Comparison of ENCODE assay signal across 15 cellular contexts in the genomic region with DNA sequence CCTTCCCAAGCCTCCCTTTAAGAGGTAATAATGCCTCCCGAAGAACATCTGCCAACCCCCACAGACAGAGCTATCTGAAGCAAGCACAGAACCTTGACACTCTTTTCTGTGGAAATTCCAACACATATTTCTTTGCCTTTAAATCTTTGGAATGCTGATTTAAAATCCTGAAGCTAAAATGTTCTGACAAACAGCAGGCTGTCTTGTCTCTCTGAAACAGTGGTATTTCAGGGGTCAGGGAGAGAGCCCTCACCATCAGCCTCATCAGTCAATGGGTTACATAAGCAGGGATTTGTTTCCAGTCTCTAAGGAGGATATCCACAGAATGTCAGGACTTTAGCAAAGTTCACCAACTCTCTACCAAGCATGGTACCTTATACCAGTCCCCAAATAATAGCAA. TPM values are rescaled to one million over a fixed set of nuclear protein-coding genes. Genes with fewer than 3 reads are reported as not detected.
DNase-seq lines count a peak whose midpoint lies in the region; FAIRE-seq and TF ChIP-seq lines count a peak whose summit lies in the region.
"Had no signal": no experiment of that assay in that cellular context is flagged by ENCODE, and none has a peak within 500 bp of the region (broad histone marks: within the 10 kb centered on the region; RNA-seq: fewer than 3 reads in every experiment).

No MANE protein-coding gene starts in this region.

- H3K4ac ChIP-seq in mesenchymal stem cell (ENCODE audit: low read depth in 1 of 2, low read length in 2 of 2) = no peak overlapping the region
- H3K4ac ChIP-seq in trophoblast cell (ENCODE audit: low read depth, low read length) = no peak overlapping the region

- WGBS in mesenchymal stem cell = 89% methylated on average over 1 of the region's 1 CpG
- WGBS in trophoblast cell (ENCODE audit: extremely low coverage, insufficient coverage, insufficient read length) = no CpG with 5 or more reads among the region's 1 CpG

- TF ChIP-seq CTCF in bronchial epithelial cell (IDR thresholded peaks at IDR 0.05; ENCODE audit: insufficient read depth, low read length, severe bottlenecking) = no peak

- H3K4me3 ChIP-seq in bronchial epithelial cell (ENCODE audit: low read depth, low read length) = no peak overlapping the region
- no peak overlapping the region for H3K4me3 ChIP-seq in mesenchymal stem cell (ENCODE audit: insufficient read depth in 1 of 2, low read depth in 1 of 2, low read length in 2 of 2)
- H3K4me3 ChIP-seq in trophoblast cell (ENCODE audit: low read depth, low read length) = no peak overlapping the region
- H3K4me3 ChIP-seq: BLaER1 had no signal

- no peak overlapping the region for H3K4me2 ChIP-seq in mesenchymal stem cell (ENCODE audit: low read length, poor library complexity, severe bottlenecking)
- H3K4me2 ChIP-seq in trophoblast cell (ENCODE audit: low read length) = peak overlapping the region; percentile 28
- H3K4me2 ChIP-seq: BLaER1 had no signal

- H3K4me1 ChIP-seq in mesenchymal stem cell (ENCODE audit: control insufficient read depth, insufficient read depth, low read depth, low read length) = no peaks in the 10 kb centered on the region
- peaks cover 8 to 16% of the 10 kb centered on the region in 2 experiments for H3K4me1 ChIP-seq in trophoblast cell (ENCODE audit: control insufficient read depth in 1 of 2, insufficient read depth in 2 of 2, low read length in 2 of 2)

- H3K14ac ChIP-seq in mesenchymal stem cell (ENCODE audit: low read length in 2 of 2) (no peak overlapping the region), trophoblast cell (ENCODE audit: low read length) (no peak overlapping the region)

- H2BK120ac ChIP-seq in mesenchymal stem cell (ENCODE audit: low read depth, low read length) (no peak overlapping the region), trophoblast cell (ENCODE audit: insufficient read depth, low read length, poor library complexity) (no peak overlapping the region)

- H3K36me3 ChIP-seq in bronchial epithelial cell (ENCODE audit: control insufficient read depth, insufficient read depth, low read length) (no peaks in the 10 kb centered on the region), mesenchymal stem cell (ENCODE audit: control insufficient read depth in 1 of 2, insufficient read depth in 2 of 2, low read depth in 1 of 2, low read length in 2 of 2) (no peaks in the 10 kb centered on the region), trophoblast cell (ENCODE audit: control insufficient read depth in 1 of 2, insufficient read depth in 2 of 2, low read length in 2 of 2) (no peaks in the 10 kb centered on the region)
- H3K36me3 ChIP-seq: BLaER1 had no signal

- H2AK5ac ChIP-seq in mesenchymal stem cell (ENCODE audit: low read length, severe bottlenecking) (no peak overlapping the region), trophoblast cell (ENCODE audit: low read length) (no peak overlapping the region)

- H3K18ac ChIP-seq in mesenchymal stem cell (ENCODE audit: low read depth in 1 of 2, low read length in 2 of 2) (no peak overlapping the region), trophoblast cell (ENCODE audit: low read length) (no peak overlapping the region)

- H3K23ac ChIP-seq in mesenchymal stem cell (ENCODE audit: low read length in 2 of 2) (no peak overlapping the region), trophoblast cell (ENCODE audit: low read length) (no peak overlapping the region)

- H4K91ac ChIP-seq in mesenchymal stem cell (ENCODE audit: low read length) (no peak overlapping the region), trophoblast cell (ENCODE audit: low read depth, low read length) (no peak overlapping the region)

- H3K79me2 ChIP-seq in trophoblast cell (ENCODE audit: control insufficient read depth, insufficient read depth, low read length, poor library complexity) = no peaks in the 10 kb centered on the region

- H3K27me3 ChIP-seq in bronchial epithelial cell (ENCODE audit: control insufficient read depth, insufficient read depth, low read length) (no peaks in the 10 kb centered on the region), mesenchymal stem cell (ENCODE audit: control insufficient read depth in 1 of 2, insufficient read depth in 1 of 2, low read length in 2 of 2) (peaks cover 0 to 11% of the 10 kb centered on the region in 2 experiments), trophoblast cell (ENCODE audit: insufficient read depth, low read length) (no peaks in the 10 kb centered on the region)
- H3K27me3 ChIP-seq: BLaER1 had no signal

- H3K9ac ChIP-seq in mesenchymal stem cell (ENCODE audit: low read length) (no peak overlapping the region), trophoblast cell (ENCODE audit: low read length) (no peak overlapping the region)
- H3K9ac ChIP-seq: BLaER1 had no signal

- no peak overlapping the region for H4K12ac ChIP-seq in trophoblast cell (ENCODE audit: low read depth, low read length)

- H3K79me1 ChIP-seq in mesenchymal stem cell (replicated peaks; ENCODE audit: low read length, poor library complexity, severe bottlenecking) (no peaks in the 10 kb centered on the region), trophoblast cell (ENCODE audit: low read length) (no peaks in the 10 kb centered on the region)

- H3K27ac ChIP-seq in mesenchymal stem cell (ENCODE audit: low read length, poor library complexity, severe bottlenecking) = no peak overlapping the region
- no peak overlapping the region for H3K27ac ChIP-seq in trophoblast cell (ENCODE audit: low read depth, low read length)
- H3K27ac ChIP-seq: BLaER1 had no signal

- no peak overlapping the region for H4K8ac ChIP-seq in mesenchymal stem cell (ENCODE audit: low read length)
- H4K8ac ChIP-seq in trophoblast cell (ENCODE audit: low read depth, low read length) = no peak overlapping the region

- H3K9me3 ChIP-seq in mesenchymal stem cell (ENCODE audit: control insufficient read depth, low read length) = no peaks in the 10 kb centered on the region
- H3K9me3 ChIP-seq in trophoblast cell (ENCODE audit: insufficient read depth, low read depth, low read length) = no peaks in the 10 kb centered on the region
- H3K9me3 ChIP-seq: BLaER1, Caco-2 had no signal

- DNase-seq in EH (ENCODE audit: low read depth) (peak; percentile 32), bronchial epithelial cell (ENCODE audit: low read depth) (no peak), mesenchymal stem cell (peak; percentile 15), trophoblast cell (peak in 1 of 2 donors; percentile 31), NCI-H2029 treated with DMSO at 0.1 percent for 48 hours (lab: John Stamatoyannopoulos, UW) (no peak), NCI-H774 (lab: John Stamatoyannopoulos, UW) (no peak), medulla oblongata (ENCODE audit: extremely low spot score) (no peak)
- DNase-seq: 8988T; AML-193; Caco-2; CD8-positive, alpha-beta memory T cell; DND-41; GF-D8 had no signal

- H2BK15ac ChIP-seq in mesenchymal stem cell (ENCODE audit: low read depth, poor library complexity, severe bottlenecking) = no peak overlapping the region

- H2BK12ac ChIP-seq in mesenchymal stem cell (ENCODE audit: low read length in 2 of 2) (no peak overlapping the region), trophoblast cell (ENCODE audit: low read length) (no peak overlapping the region)

- H2BK5ac ChIP-seq in mesenchymal stem cell (ENCODE audit: low read depth, low read length, poor library complexity, severe bottlenecking) (no peak overlapping the region), trophoblast cell (ENCODE audit: low read depth, low read length, poor library complexity) (no peak overlapping the region)

- no peak overlapping the region for H2AFZ ChIP-seq in mesenchymal stem cell (ENCODE audit: low read depth, low read length)
- no peak overlapping the region for H2AFZ ChIP-seq in trophoblast cell (ENCODE audit: insufficient read depth, low read length, poor library complexity)

- FAIRE-seq in bronchial epithelial cell (lab: Jason Lieb, UNC) = peak; percentile 18
- FAIRE-seq: GM19239 had no signal

RNA-seq across cellular contexts. Expression of gene ARHGEF3, which starts 27.8 kb away (rescaled TPM):
- total RNA-seq in bronchial epithelial cell = 11.9 and 12.1 TPM in 2 replicates
- 15.6 TPM for polyA plus RNA-seq in mesenchymal stem cell (2013, experiment 1 of 2)
- 14.8 TPM for polyA plus RNA-seq in mesenchymal stem cell (2013, experiment 2 of 2)
- polyA plus RNA-seq in trophoblast cell (2013) = 21.0 and 22.3 TPM in 2 replicates

Comparison
In these comparisons a context has a peak if more than half of its experiments do, and no peak if none do; other contexts are left out.
1. DNase-seq: peak in EH (single experiment) and mesenchymal stem cell (single experiment); none in bronchial epithelial cell (single experiment), NCI-H2029 treated with DMSO at 0.1 percent for 48 hours (single experiment), NCI-H774 (single experiment) and medulla oblongata (single experiment).